In the genomic region with DNA sequence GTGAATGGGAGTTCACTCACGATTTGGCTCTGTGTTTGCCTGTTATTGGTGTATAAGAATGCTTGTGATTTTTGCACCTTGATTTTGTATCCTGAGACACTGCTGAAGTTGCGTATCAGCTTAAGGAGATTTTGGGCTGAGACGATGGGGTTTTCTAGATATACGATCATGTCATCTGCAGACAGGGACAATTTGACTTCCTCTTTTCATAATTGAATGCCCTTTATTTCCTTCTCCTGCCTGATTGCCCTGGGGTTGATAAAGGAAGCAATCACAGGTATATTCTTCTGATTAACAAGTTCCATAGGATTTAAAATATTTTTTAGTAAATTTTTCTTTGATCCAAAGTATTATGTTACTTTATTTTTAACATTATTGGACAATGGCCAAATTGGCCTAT, we compare ENCODE assay signal across 21 cellular contexts. TPM values are rescaled to one million over a fixed set of nuclear protein-coding genes. Genes with fewer than 3 reads are reported as not detected.
"Had no signal": no experiment of that assay in that cellular context is flagged by ENCODE, and none has a peak within 500 bp of the region (broad histone marks: within the 10 kb centered on the region; RNA-seq: fewer than 3 reads in every experiment).

No MANE protein-coding gene starts in this region.

RNA-seq across cellular contexts. Expression of gene OOSP4A, which starts 18.2 kb away (rescaled TPM):
- total RNA-seq: activated naive CD4-positive, alpha-beta T cell treated with anti-CD3 and anti-CD28 coated beads for 36 hours; activated naive CD4-positive, alpha-beta T cell treated with anti-CD3 and anti-CD28 coated beads, Interleukin-2, amount 50 U/mL, for 72 hours; activated naive CD8-positive, alpha-beta T cell treated with anti-CD3 and anti-CD28 coated beads for 36 hours; activated naive CD8-positive, alpha-beta T cell treated with anti-CD3 and anti-CD28 coated beads, Interleukin-2, amount 10 ng/mL, durations not matched to agents 7 days and 5 days; activated T-cell treated with anti-CD3 and anti-CD28 coated beads, Interleukin-2, amount 50 U/mL, for 4 hours; activated T-cell treated with anti-CD3 and anti-CD28 coated beads, Interleukin-2, amount 50 U/mL, for 72 hours; activated T-helper 1 cell treated with anti-CD3 and anti-CD28 coated beads, Interleukin-12 subunit alpha, Interleukin-12 subunit beta, Interleukin-2, Interleukin-4 antibody, amounts not matched to agents 30 ng/mL and 10 ng/mL and 1 ng/mL, durations not matched to agents 14 hours and 24 hours and 36 hours; activated T-helper 17 cell treated with anti-CD3 and anti-CD28 coated beads, Interleukin-2, amount 50 U/mL, for 72 hours; activated T-helper 2 cell treated with anti-CD3 and anti-CD28 coated beads, Interferon-gamma antibody, Interleukin-2, Interleukin-4, amounts not matched to agents 10 μg/mL and 5 μg/mL and 100 μg/mL, durations not matched to agents 14 hours and 24 hours and 36 hours; adrenal gland; aorta; ascending aorta; astrocyte; body of pancreas; breast epithelium; bronchial epithelial cell; cardiac muscle cell; cardiac septum; cerebellum; chondrocyte had no signal
- polyA plus RNA-seq: adipose tissue, adrenal gland, aorta, cardiac muscle cell had no signal

RNA-seq across cellular contexts. Expression of gene OOSP4B, which starts 34.9 kb away (rescaled TPM):
- total RNA-seq: activated naive CD4-positive, alpha-beta T cell treated with anti-CD3 and anti-CD28 coated beads for 36 hours; activated naive CD4-positive, alpha-beta T cell treated with anti-CD3 and anti-CD28 coated beads, Interleukin-2, amount 50 U/mL, for 72 hours; activated naive CD8-positive, alpha-beta T cell treated with anti-CD3 and anti-CD28 coated beads for 36 hours; activated naive CD8-positive, alpha-beta T cell treated with anti-CD3 and anti-CD28 coated beads, Interleukin-2, amount 10 ng/mL, durations not matched to agents 7 days and 5 days; activated T-cell treated with anti-CD3 and anti-CD28 coated beads, Interleukin-2, amount 50 U/mL, for 4 hours; activated T-cell treated with anti-CD3 and anti-CD28 coated beads, Interleukin-2, amount 50 U/mL, for 72 hours; activated T-helper 1 cell treated with anti-CD3 and anti-CD28 coated beads, Interleukin-12 subunit alpha, Interleukin-12 subunit beta, Interleukin-2, Interleukin-4 antibody, amounts not matched to agents 30 ng/mL and 10 ng/mL and 1 ng/mL, durations not matched to agents 14 hours and 24 hours and 36 hours; activated T-helper 17 cell treated with anti-CD3 and anti-CD28 coated beads, Interleukin-2, amount 50 U/mL, for 72 hours; activated T-helper 2 cell treated with anti-CD3 and anti-CD28 coated beads, Interferon-gamma antibody, Interleukin-2, Interleukin-4, amounts not matched to agents 10 μg/mL and 5 μg/mL and 100 μg/mL, durations not matched to agents 14 hours and 24 hours and 36 hours; adrenal gland; aorta; ascending aorta; astrocyte; body of pancreas; breast epithelium; bronchial epithelial cell; cardiac muscle cell; cardiac septum; cerebellum; chondrocyte had no signal
- polyA plus RNA-seq: adipose tissue, adrenal gland, aorta, cardiac muscle cell had no signal

RNA-seq across cellular contexts. Expression of gene OOSP1, which starts 43.8 kb away (rescaled TPM):
- total RNA-seq: activated naive CD4-positive, alpha-beta T cell treated with anti-CD3 and anti-CD28 coated beads for 36 hours; activated naive CD4-positive, alpha-beta T cell treated with anti-CD3 and anti-CD28 coated beads, Interleukin-2, amount 50 U/mL, for 72 hours; activated naive CD8-positive, alpha-beta T cell treated with anti-CD3 and anti-CD28 coated beads for 36 hours; activated naive CD8-positive, alpha-beta T cell treated with anti-CD3 and anti-CD28 coated beads, Interleukin-2, amount 10 ng/mL, durations not matched to agents 7 days and 5 days; activated T-cell treated with anti-CD3 and anti-CD28 coated beads, Interleukin-2, amount 50 U/mL, for 4 hours; activated T-cell treated with anti-CD3 and anti-CD28 coated beads, Interleukin-2, amount 50 U/mL, for 72 hours; activated T-helper 1 cell treated with anti-CD3 and anti-CD28 coated beads, Interleukin-12 subunit alpha, Interleukin-12 subunit beta, Interleukin-2, Interleukin-4 antibody, amounts not matched to agents 30 ng/mL and 10 ng/mL and 1 ng/mL, durations not matched to agents 14 hours and 24 hours and 36 hours; activated T-helper 17 cell treated with anti-CD3 and anti-CD28 coated beads, Interleukin-2, amount 50 U/mL, for 72 hours; activated T-helper 2 cell treated with anti-CD3 and anti-CD28 coated beads, Interferon-gamma antibody, Interleukin-2, Interleukin-4, amounts not matched to agents 10 μg/mL and 5 μg/mL and 100 μg/mL, durations not matched to agents 14 hours and 24 hours and 36 hours; adrenal gland; aorta; ascending aorta; astrocyte; body of pancreas; breast epithelium; bronchial epithelial cell; cardiac septum; cerebellum; chondrocyte had no signal
- polyA plus RNA-seq: adipose tissue, adrenal gland, aorta had no signal

RNA-seq across cellular contexts. Expression of gene OOSP2, which starts 58.2 kb away (rescaled TPM):
- total RNA-seq: activated naive CD4-positive, alpha-beta T cell treated with anti-CD3 and anti-CD28 coated beads for 36 hours; activated naive CD4-positive, alpha-beta T cell treated with anti-CD3 and anti-CD28 coated beads, Interleukin-2, amount 50 U/mL, for 72 hours; activated naive CD8-positive, alpha-beta T cell treated with anti-CD3 and anti-CD28 coated beads for 36 hours; activated naive CD8-positive, alpha-beta T cell treated with anti-CD3 and anti-CD28 coated beads, Interleukin-2, amount 10 ng/mL, durations not matched to agents 7 days and 5 days; activated T-cell treated with anti-CD3 and anti-CD28 coated beads, Interleukin-2, amount 50 U/mL, for 4 hours; activated T-cell treated with anti-CD3 and anti-CD28 coated beads, Interleukin-2, amount 50 U/mL, for 72 hours; activated T-helper 1 cell treated with anti-CD3 and anti-CD28 coated beads, Interleukin-12 subunit alpha, Interleukin-12 subunit beta, Interleukin-2, Interleukin-4 antibody, amounts not matched to agents 30 ng/mL and 10 ng/mL and 1 ng/mL, durations not matched to agents 14 hours and 24 hours and 36 hours; activated T-helper 17 cell treated with anti-CD3 and anti-CD28 coated beads, Interleukin-2, amount 50 U/mL, for 72 hours; activated T-helper 2 cell treated with anti-CD3 and anti-CD28 coated beads, Interferon-gamma antibody, Interleukin-2, Interleukin-4, amounts not matched to agents 10 μg/mL and 5 μg/mL and 100 μg/mL, durations not matched to agents 14 hours and 24 hours and 36 hours; adrenal gland; aorta; ascending aorta; astrocyte; body of pancreas; breast epithelium; bronchial epithelial cell; cardiac muscle cell; cardiac septum; cerebellum; chondrocyte had no signal
- polyA plus RNA-seq: adipose tissue, adrenal gland, aorta, cardiac muscle cell had no signal
